ENCODE assay signal across 8 cellular contexts in genomic region chr11:122202951-122203456, GRCh38.
DNase-seq lines count a peak whose midpoint lies in the region; ATAC-seq and TF ChIP-seq lines count a peak whose summit lies in the region.

No MANE protein-coding gene starts in this region.

- peak overlapping the region; percentile 55 for H3K27ac ChIP-seq in stomach smooth muscle (ENCODE audit: low read length)

- no peak overlapping the region for H3K4me3 Mint-ChIP-seq in activated CD4-positive, alpha-beta memory T cell treated with anti-CD3 and anti-CD28 coated beads for 36 hours

- H3K4me1 ChIP-seq in Loucy (ENCODE audit: insufficient read depth, low read length, poor library complexity, severe bottlenecking): no peaks in the 10 kb centered on the region
- H3K4me1 ChIP-seq in stomach smooth muscle (ENCODE audit: control insufficient read depth, insufficient read depth, low read length): peaks cover 30% of the 10 kb centered on the region

- ATAC-seq in GM21717 (IDR thresholded peaks at IDR 0.05; ENCODE audit: unreplicated experiment): peak; percentile 72

- H3K9me3 ChIP-seq in Loucy (ENCODE audit: insufficient read depth, low read depth, low read length) (no peaks in the 10 kb centered on the region), stomach smooth muscle (ENCODE audit: control insufficient read depth in 2 of 2, low read length in 2 of 2) (no peaks in the 10 kb centered on the region)

- no peaks in the 10 kb centered on the region for H3K9me3 Mint-ChIP-seq in activated CD4-positive, alpha-beta memory T cell treated with anti-CD3 and anti-CD28 coated beads for 36 hours

- H3K36me3 ChIP-seq in Loucy (ENCODE audit: insufficient read depth, low read length) (no peaks in the 10 kb centered on the region), stomach smooth muscle (ENCODE audit: control insufficient read depth in 2 of 2, insufficient read depth in 2 of 2, low read length in 2 of 2) (no peaks in the 10 kb centered on the region)

- POLR2A ChIA-PET in activated CD4-positive, alpha-beta memory T cell treated with anti-CD3 and anti-CD28 coated beads for 36 hours (lab: Charles Lee): no interaction called here

- no peaks in the 10 kb centered on the region for H3F3A ChIP-seq in Loucy (ENCODE audit: low read depth)

- 0 out of 2 replicates have a peak overlapping the region, but pooled peaks have one; percentile 20 for H2AFZ ChIP-seq in Loucy (ENCODE audit: low read length)

- no peaks in the 10 kb centered on the region for H3K9me2 ChIP-seq in Loucy (replicated peaks; ENCODE audit: low read depth, low read length)

- no peaks in the 10 kb centered on the region for H3K4me1 Mint-ChIP-seq in activated CD4-positive, alpha-beta memory T cell treated with anti-CD3 and anti-CD28 coated beads for 36 hours (ENCODE audit: low read depth)

- DNase-seq in ELR (ENCODE audit: low read depth) (peak; percentile 82), epithelial cell of proximal tubule (ENCODE audit: low read depth) (no peak), mucosa of gallbladder (ENCODE audit: low spot score) (peak; percentile 47), NCI-H187 treated with DMSO at 0.1 percent for 48 hours (lab: John Stamatoyannopoulos, UW) (no peak)
- DNase-seq in activated CD4-positive, alpha-beta memory T cell treated with anti-CD3 and anti-CD28 coated beads for 36 hours: peak; percentile 59

- H3K79me2 ChIP-seq in Loucy (ENCODE audit: insufficient read depth, low read length): no peaks in the 10 kb centered on the region

- H3K27me3 Mint-ChIP-seq in activated CD4-positive, alpha-beta memory T cell treated with anti-CD3 and anti-CD28 coated beads for 36 hours: peaks cover 22% of the 10 kb centered on the region

- no peaks in the 10 kb centered on the region for H3K27me3 ChIP-seq in Loucy (ENCODE audit: insufficient read depth, low read length, poor library complexity, severe bottlenecking)
- H3K27me3 ChIP-seq in stomach smooth muscle (ENCODE audit: control insufficient read depth in 1 of 2, insufficient read depth in 2 of 2, low read length in 2 of 2): no peaks in the 10 kb centered on the region

- H3K36me3 Mint-ChIP-seq in activated CD4-positive, alpha-beta memory T cell treated with anti-CD3 and anti-CD28 coated beads for 36 hours: no peaks in the 10 kb centered on the region

- TF ChIP-seq CTCF in Loucy (conservative IDR thresholded peaks at IDR 0.05; ENCODE audit: low read length) (peak; percentile 97), epithelial cell of proximal tubule (conservative IDR thresholded peaks at IDR 0.05; ENCODE audit: low read depth, low read length) (peak; percentile 99)

- H3K9ac ChIP-seq in Loucy (ENCODE audit: low read depth, low read length, poor library complexity, severe bottlenecking): no peak overlapping the region
- H3K9ac ChIP-seq in stomach smooth muscle (ENCODE audit: low read length in 2 of 2): peak overlapping the region; percentile 73 to 79

- no peaks in the 10 kb centered on the region for H4K20me1 ChIP-seq in Loucy (ENCODE audit: insufficient read depth, low read length, poor library complexity, severe bottlenecking)

- intact Hi-C loops in activated CD4-positive, alpha-beta memory T cell treated with anti-CD3 and anti-CD28 coated beads for 36 hours (cut with micrococcal nuclease): loop anchor here (1.0 to 2.0 kb wide), 2 partner anchors 94 to 548 kb away; no protein-coding TSS in a partner anchor

- no peak overlapping the region for H3K4me2 ChIP-seq in Loucy (ENCODE audit: low read depth, low read length, poor library complexity, severe bottlenecking)

- CTCF ChIA-PET in activated CD4-positive, alpha-beta memory T cell treated with anti-CD3 and anti-CD28 coated beads for 36 hours (lab: Charles Lee): interaction anchor here (0.6 to 2.7 kb wide), 10 partner anchors 9 to 547 kb away, joined by 3 to 32 read pairs (median 3); no protein-coding TSS in a partner anchor

- H3K4me3 ChIP-seq in Loucy (ENCODE audit: low read length, poor library complexity, severe bottlenecking) (no peak overlapping the region), epithelial cell of proximal tubule (ENCODE audit: low read depth, low read length) (peak overlapping the region; percentile 48), stomach smooth muscle (ENCODE audit: low read length in 2 of 2) (peak overlapping the region; percentile 81 to 87)

- H3K27ac Mint-ChIP-seq in activated CD4-positive, alpha-beta memory T cell treated with anti-CD3 and anti-CD28 coated beads for 36 hours: no peak overlapping the region

Comparison
In these comparisons a context has a peak if more than half of its experiments do, and no peak if none do; other contexts are left out.
1. DNase-seq: peak in ELR (single experiment), activated CD4-positive, alpha-beta memory T cell treated with anti-CD3 and anti-CD28 coated beads for 36 hours (single experiment) and mucosa of gallbladder (single experiment); none in epithelial cell of proximal tubule (single experiment) and NCI-H187 treated with DMSO at 0.1 percent for 48 hours (single experiment).